ENCODE assay signal across 1 cellular context in the genomic region with DNA sequence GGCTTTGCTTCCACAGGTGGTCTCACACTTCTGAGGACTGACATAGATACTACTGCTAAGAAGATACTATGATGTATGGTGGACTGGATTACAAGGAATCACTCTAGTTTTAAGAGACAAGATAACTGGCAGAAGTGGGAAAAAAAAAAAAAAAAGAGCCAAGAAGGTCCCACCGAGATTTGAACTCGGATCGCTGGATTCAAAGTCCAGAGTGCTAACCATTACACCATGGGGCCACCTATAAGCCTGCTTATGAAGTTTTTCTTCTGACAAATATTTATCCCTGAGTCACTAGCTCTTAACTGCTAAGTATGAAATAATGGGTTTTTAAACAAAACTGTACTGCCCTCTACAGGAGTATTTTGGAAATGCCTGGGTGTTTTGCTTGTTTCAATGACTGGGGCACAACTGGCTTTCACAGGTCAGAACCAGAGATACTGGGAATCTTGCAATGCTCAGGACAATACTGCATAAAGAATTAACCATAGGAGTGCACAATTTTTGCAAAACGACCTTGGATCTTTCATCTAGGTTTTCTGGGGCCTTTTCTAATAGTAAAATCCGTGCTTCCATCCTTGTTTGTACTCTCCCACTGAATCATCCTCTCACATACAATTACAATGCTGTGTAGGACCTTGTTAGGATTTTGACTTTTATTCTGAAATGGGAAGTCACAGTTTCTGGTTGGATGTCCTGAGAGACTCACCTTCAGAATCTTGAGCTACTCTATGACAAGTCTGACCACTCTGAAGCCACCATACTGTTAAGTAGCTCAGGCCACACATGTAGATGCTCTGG.
TF ChIP-seq lines count a peak whose summit lies in the region.

No MANE protein-coding gene starts in this region.

TF ChIP-seq in GM12878, 131 proteins besides CTCF, POLR2A, EP300 and RAD21 (continued from another document):
- TF ChIP-seq, protein P1, sequence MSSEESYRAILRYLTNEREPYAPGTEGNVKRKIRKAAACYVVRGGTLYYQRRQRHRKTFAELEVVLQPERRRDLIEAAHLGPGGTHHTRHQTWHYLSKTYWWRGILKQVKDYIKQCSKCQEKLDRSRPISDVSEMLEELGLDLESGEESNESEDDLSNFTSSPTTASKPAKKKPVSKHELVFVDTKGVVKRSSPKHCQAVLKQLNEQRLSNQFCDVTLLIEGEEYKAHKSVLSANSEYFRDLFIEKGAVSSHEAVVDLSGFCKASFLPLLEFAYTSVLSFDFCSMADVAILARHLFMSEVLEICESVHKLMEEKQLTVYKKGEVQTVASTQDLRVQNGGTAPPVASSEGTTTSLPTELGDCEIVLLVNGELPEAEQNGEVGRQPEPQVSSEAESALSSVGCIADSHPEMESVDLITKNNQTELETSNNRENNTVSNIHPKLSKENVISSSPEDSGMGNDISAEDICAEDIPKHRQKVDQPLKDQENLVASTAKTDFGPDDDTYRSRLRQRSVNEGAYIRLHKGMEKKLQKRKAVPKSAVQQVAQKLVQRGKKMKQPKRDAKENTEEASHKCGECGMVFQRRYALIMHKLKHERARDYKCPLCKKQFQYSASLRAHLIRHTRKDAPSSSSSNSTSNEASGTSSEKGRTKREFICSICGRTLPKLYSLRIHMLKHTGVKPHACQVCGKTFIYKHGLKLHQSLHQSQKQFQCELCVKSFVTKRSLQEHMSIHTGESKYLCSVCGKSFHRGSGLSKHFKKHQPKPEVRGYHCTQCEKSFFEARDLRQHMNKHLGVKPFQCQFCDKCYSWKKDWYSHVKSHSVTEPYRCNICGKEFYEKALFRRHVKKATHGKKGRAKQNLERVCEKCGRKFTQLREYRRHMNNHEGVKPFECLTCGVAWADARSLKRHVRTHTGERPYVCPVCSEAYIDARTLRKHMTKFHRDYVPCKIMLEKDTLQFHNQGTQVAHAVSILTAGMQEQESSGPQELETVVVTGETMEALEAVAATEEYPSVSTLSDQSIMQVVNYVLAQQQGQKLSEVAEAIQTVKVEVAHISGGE (CRISPR knock-in tag; IDR thresholded peaks at IDR 0.05): no peak
- TF ChIP-seq ZNF592 (IDR thresholded peaks at IDR 0.05) (no peak), NFXL1 (IDR thresholded peaks at IDR 0.05; ENCODE audit: borderline replicate concordance) (no peak), SMC3 (IDR thresholded peaks at IDR 0.05; ENCODE audit: borderline replicate concordance, low read length) (peak; percentile 57; the same call in 1 of the 2 replicates), PML (IDR thresholded peaks at IDR 0.05; ENCODE audit: low read length) (peak; percentile 52; the same call in 1 of the 2 replicates), JUND (IDR thresholded peaks at IDR 0.05; ENCODE audit: low read depth, low read length) (no peak), NR2F1 (conservative IDR thresholded peaks at IDR 0.05) (no peak), MYC (IDR thresholded peaks at IDR 0.05; ENCODE audit: insufficient read depth, insufficient read length, insufficient replicate concordance, low read length, severe bottlenecking) (no peak), TCF3 (IDR thresholded peaks at IDR 0.05; ENCODE audit: borderline replicate concordance, insufficient read depth, low read depth, low read length) (no peak), MTA3 (IDR thresholded peaks at IDR 0.05; ENCODE audit: borderline replicate concordance, low read length) (no peak), KAT2A (conservative IDR thresholded peaks at IDR 0.05; ENCODE audit: control insufficient read depth, low read depth, low read length) (no peak), MEF2B (IDR thresholded peaks at IDR 0.05; ENCODE audit: partially characterized antibody, poor library complexity, severe bottlenecking) (no peak), EGR1 (IDR thresholded peaks at IDR 0.05; ENCODE audit: borderline replicate concordance in 1 of 2, low read depth in 2 of 2, low read length in 2 of 2) (no peak), YBX1 (IDR thresholded peaks at IDR 0.05) (no peak), NRF1 (conservative IDR thresholded peaks at IDR 0.05; ENCODE audit: low read depth, low read length) (no peak), NBN (IDR thresholded peaks at IDR 0.05) (peak; percentile 85), ESRRA (IDR thresholded peaks at IDR 0.05; ENCODE audit: low read length) (no peak), STAT1 (conservative IDR thresholded peaks at IDR 0.05) (no peak; the same call in 1 of the 2 replicates), NKRF (conservative IDR thresholded peaks at IDR 0.05) (no peak), SREBF1 (IDR thresholded peaks at IDR 0.05; ENCODE audit: low read length) (0 out of 2 replicates have a peak, but pooled peaks have one; percentile 16), ZNF384 (IDR thresholded peaks at IDR 0.05; ENCODE audit: borderline replicate concordance, low read depth, low read length) (peak; percentile 78), HDAC6 (IDR thresholded peaks at IDR 0.05; ENCODE audit: unreplicated experiment) (no peak), BHLHE40 (IDR thresholded peaks at IDR 0.05; ENCODE audit: borderline replicate concordance in 1 of 2, low read depth in 2 of 2, low read length in 1 of 2) (0 out of 4 replicates have a peak, but pooled peaks of 1 of the 2 experiments have one; percentile 19), SIN3A (IDR thresholded peaks at IDR 0.05; ENCODE audit: low read depth, low read length) (no peak)
- TF ChIP-seq, protein P2, sequence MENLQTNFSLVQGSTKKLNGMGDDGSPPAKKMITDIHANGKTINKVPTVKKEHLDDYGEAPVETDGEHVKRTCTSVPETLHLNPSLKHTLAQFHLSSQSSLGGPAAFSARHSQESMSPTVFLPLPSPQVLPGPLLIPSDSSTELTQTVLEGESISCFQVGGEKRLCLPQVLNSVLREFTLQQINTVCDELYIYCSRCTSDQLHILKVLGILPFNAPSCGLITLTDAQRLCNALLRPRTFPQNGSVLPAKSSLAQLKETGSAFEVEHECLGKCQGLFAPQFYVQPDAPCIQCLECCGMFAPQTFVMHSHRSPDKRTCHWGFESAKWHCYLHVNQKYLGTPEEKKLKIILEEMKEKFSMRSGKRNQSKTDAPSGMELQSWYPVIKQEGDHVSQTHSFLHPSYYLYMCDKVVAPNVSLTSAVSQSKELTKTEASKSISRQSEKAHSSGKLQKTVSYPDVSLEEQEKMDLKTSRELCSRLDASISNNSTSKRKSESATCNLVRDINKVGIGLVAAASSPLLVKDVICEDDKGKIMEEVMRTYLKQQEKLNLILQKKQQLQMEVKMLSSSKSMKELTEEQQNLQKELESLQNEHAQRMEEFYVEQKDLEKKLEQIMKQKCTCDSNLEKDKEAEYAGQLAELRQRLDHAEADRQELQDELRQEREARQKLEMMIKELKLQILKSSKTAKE (IDR thresholded peaks at IDR 0.05; ENCODE audit: low read depth, poor library complexity, severe bottlenecking): peak; percentile 84
